29 cellular contexts compared by ENCODE assay signal in the genomic region with DNA sequence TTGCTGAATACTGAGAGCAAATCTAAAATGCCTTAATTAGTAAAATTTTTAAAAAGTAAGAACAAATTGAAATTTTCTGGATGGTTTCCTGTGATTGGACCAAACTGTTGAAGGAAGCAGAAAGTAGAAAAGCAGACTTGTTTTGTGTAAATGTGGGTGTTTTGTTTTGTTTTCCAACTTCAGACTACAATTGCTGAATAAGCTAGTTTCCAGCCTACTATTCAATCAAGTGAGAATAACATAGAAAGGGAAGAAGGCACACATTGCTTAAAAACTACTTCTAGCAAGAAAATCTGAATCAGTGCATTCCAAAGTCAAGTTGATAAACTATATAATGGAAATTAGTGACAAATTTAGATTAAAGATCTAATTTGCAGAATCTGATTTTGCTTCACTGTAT.
"Had no signal": no experiment of that assay in that cellular context is flagged by ENCODE, and none has a peak within 500 bp of the region (broad histone marks: within the 10 kb centered on the region; RNA-seq: fewer than 3 reads in every experiment).

No MANE protein-coding gene starts in this region.

- H3K4me3 Mint-ChIP-seq: mesothelial cell of epicardium; naive B cell; natural killer cell; stimulated activated memory B cell treated with anti-CD40 and anti-IgM and Interleukin-4, amounts not matched to agents 10 μg/mL and 1 μg/mL and 100 μg/mL, for 72 hours; stimulated activated naive CD8-positive, alpha-beta T cell treated with anti-CD3 and anti-CD28 coated beads, Interleukin-15, amount 100 ng/mL, for 72 hours; type B pancreatic cell had no signal

- H3K27me3 ChIP-seq: ovary, sigmoid colon, tibial nerve, uterus had no signal

- H3K9me3 ChIP-seq: lower lobe of right lung, ovary, prostate gland, sigmoid colon, tibial nerve, uterus had no signal

- H3K4me1 ChIP-seq: lower lobe of right lung, prostate gland, uterus had no signal

- DNase-seq: hippocampal formation; kidney glomerular epithelial cell; left cardiac atrium; lower lobe of right lung; mammary epithelial cell; mesenchymal stem cell; naive B cell; natural killer cell; ovary; posterior cingulate gyrus; retina; right cardiac atrium; sigmoid colon; small intestine; stimulated activated CD4-positive, alpha-beta T cell treated with anti-CD3 and anti-CD28 coated beads, Interleukin-1b, Interleukin-23, amount 100 ng/mL, for 48 hours; stimulated activated CD4-positive, alpha-beta T cell treated with anti-CD3 and anti-CD28 coated beads, Interleukin-2, amount 100 ng/mL, for 48 hours; stimulated activated CD4-positive, alpha-beta T cell treated with anti-CD3 and anti-CD28 coated beads, Interleukin-4, amount 100 ng/mL, for 4 hours; stimulated activated CD8-positive, alpha-beta memory T cell treated with anti-CD3 and anti-CD28 coated beads, Interleukin-4, amount 100 ng/mL, for 48 hours; stimulated activated naive CD4-positive, alpha-beta T cell treated with Interleukin-2 at 50 U/mL for 16 hours; stimulated activated naive CD8-positive, alpha-beta T cell treated with anti-CD3 and anti-CD28 coated beads, Interleukin-15, amount 100 ng/mL, for 72 hours; substantia nigra; uterus had no signal

- H3K27ac Mint-ChIP-seq: mesothelial cell of epicardium; naive B cell; natural killer cell; stimulated activated memory B cell treated with anti-CD40 and anti-IgM and Interleukin-4, amounts not matched to agents 10 μg/mL and 1 μg/mL and 100 μg/mL, for 72 hours; stimulated activated naive CD8-positive, alpha-beta T cell treated with anti-CD3 and anti-CD28 coated beads, Interleukin-15, amount 100 ng/mL, for 72 hours; type B pancreatic cell had no signal

- H3K4me1 Mint-ChIP-seq: naive B cell; natural killer cell; stimulated activated memory B cell treated with anti-CD40 and anti-IgM and Interleukin-4, amounts not matched to agents 10 μg/mL and 1 μg/mL and 100 μg/mL, for 72 hours; stimulated activated naive CD8-positive, alpha-beta T cell treated with anti-CD3 and anti-CD28 coated beads, Interleukin-15, amount 100 ng/mL, for 72 hours had no signal

- H3K27me3 Mint-ChIP-seq: naive B cell; stimulated activated memory B cell treated with anti-CD40 and anti-IgM and Interleukin-4, amounts not matched to agents 10 μg/mL and 1 μg/mL and 100 μg/mL, for 72 hours; stimulated activated naive CD8-positive, alpha-beta T cell treated with anti-CD3 and anti-CD28 coated beads, Interleukin-15, amount 100 ng/mL, for 72 hours; type B pancreatic cell had no signal

- FAIRE-seq: keratinocyte, small intestine had no signal

- H3K27ac ChIP-seq: lower lobe of right lung, ovary, prostate gland, sigmoid colon, tibial nerve, uterus had no signal

- H3K9me3 Mint-ChIP-seq: mesothelial cell of epicardium; stimulated activated naive CD8-positive, alpha-beta T cell treated with anti-CD3 and anti-CD28 coated beads, Interleukin-15, amount 100 ng/mL, for 72 hours; type B pancreatic cell had no signal

- H3K36me3 Mint-ChIP-seq: mesothelial cell of epicardium; naive B cell; natural killer cell; stimulated activated memory B cell treated with anti-CD40 and anti-IgM and Interleukin-4, amounts not matched to agents 10 μg/mL and 1 μg/mL and 100 μg/mL, for 72 hours; type B pancreatic cell had no signal

- H3K4me3 ChIP-seq: lower lobe of right lung, ovary, prostate gland, sigmoid colon, tibial nerve, uterus had no signal

- ATAC-seq: left cardiac atrium; left lobe of liver; lower lobe of right lung; natural killer cell; right cardiac atrium; stimulated activated memory B cell treated with anti-CD40 and anti-IgM and Interleukin-4, amounts not matched to agents 10 μg/mL and 1 μg/mL and 100 μg/mL, for 72 hours; stimulated activated naive CD8-positive, alpha-beta T cell treated with anti-CD3 and anti-CD28 coated beads, Interleukin-15, amount 100 ng/mL, for 72 hours had no signal

- H3K36me3 ChIP-seq: lower lobe of right lung, ovary, prostate gland, sigmoid colon, tibial nerve, uterus had no signal
